In the genomic region with DNA sequence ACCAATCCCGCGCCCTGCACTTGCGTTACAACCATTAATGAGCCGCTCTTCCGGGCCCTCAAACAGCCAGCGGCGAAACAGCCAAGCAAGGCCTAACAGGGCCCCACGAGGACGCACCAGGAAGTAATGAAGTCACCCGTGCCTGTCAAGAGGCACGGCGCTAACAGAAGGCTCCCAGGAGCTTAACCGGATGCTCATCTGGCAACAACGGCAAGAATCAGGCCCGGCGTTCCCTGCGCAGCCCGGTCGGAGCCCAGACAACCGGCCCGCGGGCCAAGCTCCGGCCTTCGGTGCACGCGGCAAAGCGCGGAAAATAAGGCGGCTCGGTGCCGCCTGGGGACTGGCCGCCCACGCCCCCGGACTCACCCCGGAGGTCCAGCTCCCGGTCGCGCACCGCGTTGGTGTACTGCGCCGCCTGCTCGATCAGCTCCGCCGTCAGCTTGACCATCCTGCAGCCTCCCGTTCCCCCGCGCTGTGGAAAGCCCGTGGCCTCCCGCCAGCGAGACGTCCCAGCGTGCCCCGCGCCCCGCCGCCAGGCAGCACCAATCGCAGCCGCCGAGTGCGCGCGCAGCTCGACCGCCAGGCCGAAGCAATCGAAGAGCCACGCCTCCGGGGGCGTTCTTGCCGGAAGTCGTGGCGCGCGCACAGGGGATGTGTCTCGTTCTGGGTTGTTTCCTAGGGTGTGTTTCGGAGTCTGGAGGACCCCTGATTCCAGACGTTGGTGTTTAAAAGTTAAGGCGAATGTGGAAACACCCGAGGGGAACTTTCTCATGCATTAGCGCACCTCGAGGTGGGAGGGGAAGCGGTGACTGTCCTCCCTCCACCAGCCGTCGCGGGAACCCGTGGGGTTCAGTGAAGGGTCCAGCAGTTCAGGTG, we compare ENCODE assay signal across 8 cellular contexts. TPM values are rescaled to one million over a fixed set of nuclear protein-coding genes. Genes with fewer than 3 reads are reported as not detected.
A peak's percentile ranks its signal among the peaks of the same experiment; 100 is the strongest.
DNase-seq lines count a peak whose midpoint lies in the region; ATAC-seq and TF ChIP-seq lines count a peak whose summit lies in the region.

A gene (minus strand): TSS at position 518 of the 876 bp plus-strand sequence. CDS start 70 bp downstream, at position 448.

- peaks cover 37% of the 10 kb centered on the region for H3K4me1 ChIP-seq in BLaER1

- H3K27me3 Mint-ChIP-seq in activated CD4-positive, alpha-beta T cell treated with anti-CD3 and anti-CD28 coated beads, Interleukin-2, amount 10 ng/mL, durations not matched to agents 24 days and 14 days: no peaks in the 10 kb centered on the region

- peaks cover 38% of the 10 kb centered on the region for H3K4me1 Mint-ChIP-seq in activated CD4-positive, alpha-beta T cell treated with anti-CD3 and anti-CD28 coated beads, Interleukin-2, amount 10 ng/mL, durations not matched to agents 24 days and 14 days

- H3K9ac ChIP-seq in BLaER1: peak within 1 kb of the TSS; percentile 98

- peaks cover 50% of the 10 kb centered on the region for H4K20me1 ChIP-seq in BLaER1

- no peaks in the 10 kb centered on the region for H3K9me3 Mint-ChIP-seq in activated CD4-positive, alpha-beta T cell treated with anti-CD3 and anti-CD28 coated beads, Interleukin-2, amount 10 ng/mL, durations not matched to agents 24 days and 14 days

- peak; percentile 85 for DNase-seq in NCI-H526 treated with DMSO at 0.1 percent for 48 hours (lab: John Stamatoyannopoulos, UW)
- DNase-seq in activated CD4-positive, alpha-beta T cell treated with anti-CD3 and anti-CD28 coated beads, Interleukin-2, amount 10 ng/mL, durations not matched to agents 24 days and 14 days: peak; percentile 99
- DNase-seq in coronary artery (ENCODE audit: low spot score): peak; percentile 98
- DNase-seq in left kidney (ENCODE audit: low read depth, low spot score): peak; percentile 98
- peak; percentile 97 for DNase-seq in stimulated activated CD4-positive, alpha-beta T cell treated with anti-CD3 and anti-CD28 coated beads, Interleukin-1b, Interleukin-23, amount 100 ng/mL, for 48 hours

- H3K27ac Mint-ChIP-seq in activated CD4-positive, alpha-beta T cell treated with anti-CD3 and anti-CD28 coated beads, Interleukin-2, amount 10 ng/mL, durations not matched to agents 24 days and 14 days: peak within 1 kb of the TSS; percentile 96

- no peaks in the 10 kb centered on the region for H3K9me3 ChIP-seq in BLaER1

- H3K27me3 ChIP-seq in BLaER1: no peaks in the 10 kb centered on the region

- H3K4me2 ChIP-seq in BLaER1: peak within 1 kb of the TSS; percentile 94

- peaks cover 24% of the 10 kb centered on the region for H3K36me3 ChIP-seq in BLaER1

- H3K36me3 Mint-ChIP-seq in activated CD4-positive, alpha-beta T cell treated with anti-CD3 and anti-CD28 coated beads, Interleukin-2, amount 10 ng/mL, durations not matched to agents 24 days and 14 days (ENCODE audit: low read depth): peaks cover 35% of the 10 kb centered on the region

- ATAC-seq in GM19328 (IDR thresholded peaks at IDR 0.05; ENCODE audit: unreplicated experiment) (peak; percentile 72), HG03469 (IDR thresholded peaks at IDR 0.05; ENCODE audit: unreplicated experiment) (peak; percentile 65)

- intact Hi-C loops in activated CD4-positive, alpha-beta T cell treated with anti-CD3 and anti-CD28 coated beads, Interleukin-2, amount 10 ng/mL, durations not matched to agents 24 days and 14 days (cut with micrococcal nuclease): loop anchor here (1.0 to 5.0 kb wide), 6 partner anchors 18 to 693 kb away; a partner anchor contains a TSS

- H3K4me3 Mint-ChIP-seq in activated CD4-positive, alpha-beta T cell treated with anti-CD3 and anti-CD28 coated beads, Interleukin-2, amount 10 ng/mL, durations not matched to agents 24 days and 14 days: peak within 1 kb of the TSS; percentile 90

- TF ChIP-seq CTCF in coronary artery (IDR thresholded peaks at IDR 0.05): no peak

- peak within 1 kb of the TSS; percentile 98 for H3K27ac ChIP-seq in BLaER1
- H3K27ac ChIP-seq in coronary artery: peak within 1 kb of the TSS; percentile 84 to 97

- peak within 1 kb of the TSS; percentile 90 for H3K4me3 ChIP-seq in BLaER1
- peak within 1 kb of the TSS; percentile 74 for H3K4me3 ChIP-seq in coronary artery

RNA-seq across cellular contexts. Expression of the gene that starts here (rescaled TPM):
- 195 and 210 TPM in 2 replicates for total RNA-seq in activated CD4-positive, alpha-beta T cell treated with anti-CD3 and anti-CD28 coated beads, Interleukin-2, amount 10 ng/mL, durations not matched to agents 24 days and 14 days

Comparison
In these comparisons a context has a peak if more than half of its experiments do, and no peak if none do; other contexts are left out.
1. Peak in every context shown above with its lines: DNase-seq, ATAC-seq, H3K4me3 ChIP-seq and H3K27ac ChIP-seq.